ENCODE assay signal across 12 cellular contexts in the genomic region with DNA sequence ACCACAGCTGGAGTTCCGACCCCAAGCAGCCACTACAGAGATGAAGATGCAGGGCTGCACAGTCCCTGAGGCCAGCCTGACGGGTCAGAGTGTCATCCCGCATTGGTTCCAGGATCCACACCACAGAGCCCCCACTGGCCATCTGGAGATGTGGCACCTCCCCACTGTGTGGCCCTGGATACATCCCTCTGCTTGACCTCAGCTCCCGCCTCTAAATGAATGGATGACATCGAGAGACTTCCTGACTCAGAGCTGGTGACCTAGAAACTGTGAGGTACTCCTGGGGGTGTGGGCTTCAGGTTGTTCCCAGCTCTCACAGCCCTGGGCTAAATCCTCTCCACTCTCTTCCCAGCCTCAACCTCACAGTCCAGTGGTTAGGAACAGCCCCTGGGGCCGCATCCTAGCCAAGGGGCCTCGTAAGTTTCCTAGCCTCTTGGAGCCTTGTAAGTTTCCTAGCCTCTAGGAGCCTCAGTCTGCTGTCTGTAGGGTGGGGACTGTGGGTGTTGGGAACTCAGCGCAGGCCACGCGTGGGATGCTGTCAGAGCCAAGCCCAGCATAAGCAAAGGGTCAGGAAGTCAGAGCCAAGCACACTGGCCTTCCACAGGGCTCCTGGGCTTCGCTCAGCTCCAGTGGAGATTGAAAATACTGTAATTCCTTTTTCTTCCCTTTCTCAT.
DNase-seq lines count a peak whose midpoint lies in the region; ATAC-seq and TF ChIP-seq lines count a peak whose summit lies in the region.
"Had no signal": no experiment of that assay in that cellular context is flagged by ENCODE, and none has a peak within 500 bp of the region (broad histone marks: within the 10 kb centered on the region; RNA-seq: fewer than 3 reads in every experiment).

No MANE protein-coding gene starts in this region.

- no peak for TF ChIP-seq CTCF in heart right ventricle (IDR thresholded peaks at IDR 0.05)
- no peak for TF ChIP-seq CTCF in WTC11 (IDR thresholded peaks at IDR 0.05)
- TF ChIP-seq CTCF in fibroblast of villous mesenchyme (IDR thresholded peaks at IDR 0.05; ENCODE audit: insufficient read depth, low read depth, low read length), result no peak

- POLR2A ChIA-PET in WTC11 (lab: Charles Lee), result no interaction called here

- H3K36me3 Mint-ChIP-seq in WTC11, result no peaks in the 10 kb centered on the region

- H3K27ac Mint-ChIP-seq in WTC11, result no peak overlapping the region

- H3K27ac ChIP-seq in heart right ventricle (no peak overlapping the region), SJCRH30 (no peak overlapping the region)
- H3K27ac ChIP-seq: epithelial cell of prostate had no signal

- H3K4me3 Mint-ChIP-seq in WTC11, result no peak overlapping the region

- H3K4me1 ChIP-seq in heart right ventricle (peaks cover 3 to 24% (median 6%) of the 10 kb centered on the region in 9 donors), SJCRH30 (peaks cover 3% of the 10 kb centered on the region; the same call in 1 of the 2 replicates)

- CTCF ChIA-PET in WTC11 (lab: Charles Lee), result interaction anchor here (0.5 to 1.1 kb wide), 4 partner anchors 9 to 84 kb away, joined by 3 to 4 read pairs (median 4); no protein-coding TSS in a partner anchor

- no peak for ATAC-seq in Right ventricle myocardium inferior
- no peak for ATAC-seq in heart right ventricle
- peak; percentile 72 for ATAC-seq in WTC11
- ATAC-seq in GM18519 (IDR thresholded peaks at IDR 0.05; ENCODE audit: low FRiP score, unreplicated experiment), result no peak

- DNase-seq in Right ventricle myocardium inferior (ENCODE audit: missing footprints), result peak; percentile 27
- no peak for DNase-seq in heart right ventricle
- no peak for DNase-seq in WTC11 (ENCODE audit: low spot score)
- peak; percentile 44 for DNase-seq in fibroblast of villous mesenchyme (ENCODE audit: low read depth)
- DNase-seq in stromal cell of bone marrow (ENCODE audit: low read depth), result peak; percentile 21
- DNase-seq in SJCRH30, result no peak
- DNase-seq in inferior parietal cortex (ENCODE audit: extremely low spot score), result no peak
- DNase-seq: amniotic stem cell, kidney glomerular epithelial cell, NCI-H69 had no signal

- no peaks in the 10 kb centered on the region for H3K9me3 Mint-ChIP-seq in WTC11

- no peaks in the 10 kb centered on the region for H3K36me3 ChIP-seq in heart right ventricle
- no peaks in the 10 kb centered on the region for H3K36me3 ChIP-seq in SJCRH30

- H3K9me3 ChIP-seq in heart right ventricle, result no peaks in the 10 kb centered on the region
- H3K9me3 ChIP-seq in SJCRH30 (replicated peaks), result no peaks in the 10 kb centered on the region

- H3K27me3 Mint-ChIP-seq in WTC11 (ENCODE audit: low read depth), result no peaks in the 10 kb centered on the region

- peaks cover 0 to 15% (median 3%) of the 10 kb centered on the region in 7 donors for H3K27me3 ChIP-seq in heart right ventricle
- no peaks in the 10 kb centered on the region for H3K27me3 ChIP-seq in SJCRH30

- no peak overlapping the region for H3K4me3 ChIP-seq in heart right ventricle
- H3K4me3 ChIP-seq in fibroblast of villous mesenchyme (ENCODE audit: low read depth, low read length), result no peak overlapping the region
- no peak overlapping the region for H3K4me3 ChIP-seq in SJCRH30

- WGBS in heart right ventricle, 2 donors, result 65 to 69% methylated on average over 11 of the region's 11 CpGs

- intact Hi-C loops in Right ventricle myocardium inferior (cut with DNase I), result no loop called here
- intact Hi-C loops in heart right ventricle (cut with DNase I), result no loop called here

- H3K4me1 Mint-ChIP-seq in WTC11, result peaks cover 14% of the 10 kb centered on the region

TF ChIP-seq in WTC11, 78 proteins besides CTCF, POLR2A, EP300 and RAD21 (continues in another document):
- TF ChIP-seq JUN (CRISPR knock-in tag; IDR thresholded peaks at IDR 0.05), result no peak
- TF ChIP-seq, protein P1, sequence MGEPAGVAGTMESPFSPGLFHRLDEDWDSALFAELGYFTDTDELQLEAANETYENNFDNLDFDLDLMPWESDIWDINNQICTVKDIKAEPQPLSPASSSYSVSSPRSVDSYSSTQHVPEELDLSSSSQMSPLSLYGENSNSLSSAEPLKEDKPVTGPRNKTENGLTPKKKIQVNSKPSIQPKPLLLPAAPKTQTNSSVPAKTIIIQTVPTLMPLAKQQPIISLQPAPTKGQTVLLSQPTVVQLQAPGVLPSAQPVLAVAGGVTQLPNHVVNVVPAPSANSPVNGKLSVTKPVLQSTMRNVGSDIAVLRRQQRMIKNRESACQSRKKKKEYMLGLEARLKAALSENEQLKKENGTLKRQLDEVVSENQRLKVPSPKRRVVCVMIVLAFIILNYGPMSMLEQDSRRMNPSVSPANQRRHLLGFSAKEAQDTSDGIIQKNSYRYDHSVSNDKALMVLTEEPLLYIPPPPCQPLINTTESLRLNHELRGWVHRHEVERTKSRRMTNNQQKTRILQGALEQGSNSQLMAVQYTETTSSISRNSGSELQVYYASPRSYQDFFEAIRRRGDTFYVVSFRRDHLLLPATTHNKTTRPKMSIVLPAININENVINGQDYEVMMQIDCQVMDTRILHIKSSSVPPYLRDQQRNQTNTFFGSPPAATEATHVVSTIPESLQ (CRISPR knock-in tag; IDR thresholded peaks at IDR 0.05), result no peak
- TF ChIP-seq NR1H2 (CRISPR knock-in tag; IDR thresholded peaks at IDR 0.05), result no peak
- TF ChIP-seq, protein P2, sequence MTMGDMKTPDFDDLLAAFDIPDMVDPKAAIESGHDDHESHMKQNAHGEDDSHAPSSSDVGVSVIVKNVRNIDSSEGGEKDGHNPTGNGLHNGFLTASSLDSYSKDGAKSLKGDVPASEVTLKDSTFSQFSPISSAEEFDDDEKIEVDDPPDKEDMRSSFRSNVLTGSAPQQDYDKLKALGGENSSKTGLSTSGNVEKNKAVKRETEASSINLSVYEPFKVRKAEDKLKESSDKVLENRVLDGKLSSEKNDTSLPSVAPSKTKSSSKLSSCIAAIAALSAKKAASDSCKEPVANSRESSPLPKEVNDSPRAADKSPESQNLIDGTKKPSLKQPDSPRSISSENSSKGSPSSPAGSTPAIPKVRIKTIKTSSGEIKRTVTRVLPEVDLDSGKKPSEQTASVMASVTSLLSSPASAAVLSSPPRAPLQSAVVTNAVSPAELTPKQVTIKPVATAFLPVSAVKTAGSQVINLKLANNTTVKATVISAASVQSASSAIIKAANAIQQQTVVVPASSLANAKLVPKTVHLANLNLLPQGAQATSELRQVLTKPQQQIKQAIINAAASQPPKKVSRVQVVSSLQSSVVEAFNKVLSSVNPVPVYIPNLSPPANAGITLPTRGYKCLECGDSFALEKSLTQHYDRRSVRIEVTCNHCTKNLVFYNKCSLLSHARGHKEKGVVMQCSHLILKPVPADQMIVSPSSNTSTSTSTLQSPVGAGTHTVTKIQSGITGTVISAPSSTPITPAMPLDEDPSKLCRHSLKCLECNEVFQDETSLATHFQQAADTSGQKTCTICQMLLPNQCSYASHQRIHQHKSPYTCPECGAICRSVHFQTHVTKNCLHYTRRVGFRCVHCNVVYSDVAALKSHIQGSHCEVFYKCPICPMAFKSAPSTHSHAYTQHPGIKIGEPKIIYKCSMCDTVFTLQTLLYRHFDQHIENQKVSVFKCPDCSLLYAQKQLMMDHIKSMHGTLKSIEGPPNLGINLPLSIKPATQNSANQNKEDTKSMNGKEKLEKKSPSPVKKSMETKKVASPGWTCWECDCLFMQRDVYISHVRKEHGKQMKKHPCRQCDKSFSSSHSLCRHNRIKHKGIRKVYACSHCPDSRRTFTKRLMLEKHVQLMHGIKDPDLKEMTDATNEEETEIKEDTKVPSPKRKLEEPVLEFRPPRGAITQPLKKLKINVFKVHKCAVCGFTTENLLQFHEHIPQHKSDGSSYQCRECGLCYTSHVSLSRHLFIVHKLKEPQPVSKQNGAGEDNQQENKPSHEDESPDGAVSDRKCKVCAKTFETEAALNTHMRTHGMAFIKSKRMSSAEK (CRISPR knock-in tag; IDR thresholded peaks at IDR 0.05; ENCODE audit: borderline replicate concordance), result no peak
- TF ChIP-seq, protein P3, sequence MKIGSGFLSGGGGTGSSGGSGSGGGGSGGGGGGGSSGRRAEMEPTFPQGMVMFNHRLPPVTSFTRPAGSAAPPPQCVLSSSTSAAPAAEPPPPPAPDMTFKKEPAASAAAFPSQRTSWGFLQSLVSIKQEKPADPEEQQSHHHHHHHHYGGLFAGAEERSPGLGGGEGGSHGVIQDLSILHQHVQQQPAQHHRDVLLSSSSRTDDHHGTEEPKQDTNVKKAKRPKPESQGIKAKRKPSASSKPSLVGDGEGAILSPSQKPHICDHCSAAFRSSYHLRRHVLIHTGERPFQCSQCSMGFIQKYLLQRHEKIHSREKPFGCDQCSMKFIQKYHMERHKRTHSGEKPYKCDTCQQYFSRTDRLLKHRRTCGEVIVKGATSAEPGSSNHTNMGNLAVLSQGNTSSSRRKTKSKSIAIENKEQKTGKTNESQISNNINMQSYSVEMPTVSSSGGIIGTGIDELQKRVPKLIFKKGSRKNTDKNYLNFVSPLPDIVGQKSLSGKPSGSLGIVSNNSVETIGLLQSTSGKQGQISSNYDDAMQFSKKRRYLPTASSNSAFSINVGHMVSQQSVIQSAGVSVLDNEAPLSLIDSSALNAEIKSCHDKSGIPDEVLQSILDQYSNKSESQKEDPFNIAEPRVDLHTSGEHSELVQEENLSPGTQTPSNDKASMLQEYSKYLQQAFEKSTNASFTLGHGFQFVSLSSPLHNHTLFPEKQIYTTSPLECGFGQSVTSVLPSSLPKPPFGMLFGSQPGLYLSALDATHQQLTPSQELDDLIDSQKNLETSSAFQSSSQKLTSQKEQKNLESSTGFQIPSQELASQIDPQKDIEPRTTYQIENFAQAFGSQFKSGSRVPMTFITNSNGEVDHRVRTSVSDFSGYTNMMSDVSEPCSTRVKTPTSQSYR (CRISPR knock-in tag; IDR thresholded peaks at IDR 0.05), result no peak
- TF ChIP-seq, protein P4, sequence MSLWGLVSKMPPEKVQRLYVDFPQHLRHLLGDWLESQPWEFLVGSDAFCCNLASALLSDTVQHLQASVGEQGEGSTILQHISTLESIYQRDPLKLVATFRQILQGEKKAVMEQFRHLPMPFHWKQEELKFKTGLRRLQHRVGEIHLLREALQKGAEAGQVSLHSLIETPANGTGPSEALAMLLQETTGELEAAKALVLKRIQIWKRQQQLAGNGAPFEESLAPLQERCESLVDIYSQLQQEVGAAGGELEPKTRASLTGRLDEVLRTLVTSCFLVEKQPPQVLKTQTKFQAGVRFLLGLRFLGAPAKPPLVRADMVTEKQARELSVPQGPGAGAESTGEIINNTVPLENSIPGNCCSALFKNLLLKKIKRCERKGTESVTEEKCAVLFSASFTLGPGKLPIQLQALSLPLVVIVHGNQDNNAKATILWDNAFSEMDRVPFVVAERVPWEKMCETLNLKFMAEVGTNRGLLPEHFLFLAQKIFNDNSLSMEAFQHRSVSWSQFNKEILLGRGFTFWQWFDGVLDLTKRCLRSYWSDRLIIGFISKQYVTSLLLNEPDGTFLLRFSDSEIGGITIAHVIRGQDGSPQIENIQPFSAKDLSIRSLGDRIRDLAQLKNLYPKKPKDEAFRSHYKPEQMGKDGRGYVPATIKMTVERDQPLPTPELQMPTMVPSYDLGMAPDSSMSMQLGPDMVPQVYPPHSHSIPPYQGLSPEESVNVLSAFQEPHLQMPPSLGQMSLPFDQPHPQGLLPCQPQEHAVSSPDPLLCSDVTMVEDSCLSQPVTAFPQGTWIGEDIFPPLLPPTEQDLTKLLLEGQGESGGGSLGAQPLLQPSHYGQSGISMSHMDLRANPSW (CRISPR knock-in tag; conservative IDR thresholded peaks at IDR 0.05; ENCODE audit: low read depth), result no peak
- TF ChIP-seq MXD4 (CRISPR knock-in tag; IDR thresholded peaks at IDR 0.05; ENCODE audit: borderline replicate concordance), result no peak

Comparison
In these comparisons a context has a peak if more than half of its experiments do, and no peak if none do; other contexts are left out.
1. DNase-seq: peak in Right ventricle myocardium inferior (single experiment), fibroblast of villous mesenchyme (single experiment) and stromal cell of bone marrow (single experiment); none in heart right ventricle (0 of 2), WTC11 (single experiment), SJCRH30 (0 of 2) and inferior parietal cortex (single experiment).